11 cellular contexts compared by ENCODE assay signal in the genomic region with DNA sequence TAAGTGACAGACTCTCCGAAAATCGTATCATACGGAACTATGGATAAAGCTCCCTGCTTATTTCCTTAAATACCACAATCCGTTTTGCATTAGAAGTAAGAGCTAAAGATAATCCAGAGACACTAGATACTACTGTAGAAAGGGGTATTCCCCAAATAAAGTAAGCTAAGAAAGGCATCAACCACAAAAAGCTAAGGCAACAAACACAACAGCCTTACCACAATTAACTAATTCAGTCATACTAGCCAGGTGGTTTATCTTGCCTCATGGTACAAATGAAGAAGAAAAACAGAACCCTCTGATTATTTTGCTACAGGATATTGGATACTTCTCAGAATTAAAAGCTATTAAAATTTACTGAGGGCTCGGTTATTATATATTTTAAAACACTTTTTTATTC. TPM values are rescaled to one million over a fixed set of nuclear protein-coding genes. Genes with fewer than 3 reads are reported as not detected.
DNase-seq lines count a peak whose midpoint lies in the region; ATAC-seq and TF ChIP-seq lines count a peak whose summit lies in the region.
"Had no signal": no experiment of that assay in that cellular context is flagged by ENCODE, and none has a peak within 500 bp of the region (broad histone marks: within the 10 kb centered on the region; RNA-seq: fewer than 3 reads in every experiment).

No MANE protein-coding gene starts in this region.

- 86 to 90% (median 86%) methylated on average over 5 of the region's 5 CpGs for WGBS in ovary, 3 donors

- DNase-seq in activated T-helper 2 cell treated with anti-CD3 and anti-CD28 coated beads, Interferon-gamma antibody, Interleukin-2, Interleukin-4, amounts not matched to agents 10 μg/mL and 5 μg/mL and 100 μg/mL, durations not matched to agents 14 hours and 24 hours and 36 hours (ENCODE audit: low spot score) = no peak
- DNase-seq in vagina (ENCODE audit: extremely low spot score in 2 of 2) (no peak), MG63 (no peak), UCSD-AML1 (lab: John Stamatoyannopoulos, UW; ENCODE audit: unreplicated experiment) (no peak), ovary (no peak)
- DNase-seq: psoas muscle had no signal

- intact Hi-C loops in activated T-helper 2 cell treated with anti-CD3 and anti-CD28 coated beads, Interferon-gamma antibody, Interleukin-2, Interleukin-4, amounts not matched to agents 10 μg/mL and 5 μg/mL and 100 μg/mL, durations not matched to agents 14 hours and 24 hours and 36 hours (cut with micrococcal nuclease) = loop anchor here (1.0 to 5.0 kb wide), 4 partner anchors 15 to 902 kb away; a partner anchor contains a TSS
- intact Hi-C loops in vagina (cut with DNase I) = no loop called here
- intact Hi-C loops in ovary (cut with DNase I) = no loop called here

- no peak overlapping the region for H3K4me3 Mint-ChIP-seq in activated T-helper 2 cell treated with anti-CD3 and anti-CD28 coated beads, Interferon-gamma antibody, Interleukin-2, Interleukin-4, amounts not matched to agents 10 μg/mL and 5 μg/mL and 100 μg/mL, durations not matched to agents 14 hours and 24 hours and 36 hours (ENCODE audit: low read depth)
- H3K4me3 Mint-ChIP-seq: brain; T-helper 1 cell treated with Interleukin-12 subunit alpha and Interleukin-12 subunit beta and Interleukin-4 antibody, amounts not matched to agents 30 μg/mL and 1 μg/mL, for 36 hours had no signal

- H3K27me3 Mint-ChIP-seq in activated T-helper 2 cell treated with anti-CD3 and anti-CD28 coated beads, Interferon-gamma antibody, Interleukin-2, Interleukin-4, amounts not matched to agents 10 μg/mL and 5 μg/mL and 100 μg/mL, durations not matched to agents 14 hours and 24 hours and 36 hours (ENCODE audit: low read depth) = no peaks in the 10 kb centered on the region
- H3K27me3 Mint-ChIP-seq: brain had no signal

- H3K4me1 Mint-ChIP-seq in activated T-helper 2 cell treated with anti-CD3 and anti-CD28 coated beads, Interferon-gamma antibody, Interleukin-2, Interleukin-4, amounts not matched to agents 10 μg/mL and 5 μg/mL and 100 μg/mL, durations not matched to agents 14 hours and 24 hours and 36 hours (ENCODE audit: low read depth) = peaks cover 65% of the 10 kb centered on the region

- TF ChIP-seq EP300 in ovary (IDR thresholded peaks at IDR 0.05) = no peak

- TF ChIP-seq POLR2A in vagina (IDR thresholded peaks at IDR 0.05) (no peak), ovary (IDR thresholded peaks at IDR 0.05) (no peak)

- H3K4me1 ChIP-seq in vagina (peaks cover 6% of the 10 kb centered on the region), ovary (ENCODE audit: insufficient read depth) (no peaks in the 10 kb centered on the region)

- H3K4me3 ChIP-seq in vagina (no peak overlapping the region), MG63 (no peak overlapping the region), ovary (no peak overlapping the region)

- TF ChIP-seq CTCF in vagina (IDR thresholded peaks at IDR 0.05) = no peak
- no peak for TF ChIP-seq CTCF in ovary (IDR thresholded peaks at IDR 0.05)

- no peak overlapping the region for H3K27ac ChIP-seq in vagina
- no peak overlapping the region for H3K27ac ChIP-seq in ovary

- H3K9me3 Mint-ChIP-seq in activated T-helper 2 cell treated with anti-CD3 and anti-CD28 coated beads, Interferon-gamma antibody, Interleukin-2, Interleukin-4, amounts not matched to agents 10 μg/mL and 5 μg/mL and 100 μg/mL, durations not matched to agents 14 hours and 24 hours and 36 hours = no peaks in the 10 kb centered on the region
- H3K9me3 Mint-ChIP-seq: brain; T-helper 1 cell treated with Interleukin-12 subunit alpha and Interleukin-12 subunit beta and Interleukin-4 antibody, amounts not matched to agents 30 μg/mL and 1 μg/mL, for 36 hours had no signal

- H3K9me3 ChIP-seq in vagina (no peaks in the 10 kb centered on the region), MG63 (no peaks in the 10 kb centered on the region), ovary (no peaks in the 10 kb centered on the region)
- H3K9me3 ChIP-seq: psoas muscle had no signal

- no peaks in the 10 kb centered on the region for H3K36me3 ChIP-seq in vagina
- H3K36me3 ChIP-seq in MG63 = no peaks in the 10 kb centered on the region
- no peaks in the 10 kb centered on the region for H3K36me3 ChIP-seq in ovary

- peak; percentile 81 for ATAC-seq in GM18502 (IDR thresholded peaks at IDR 0.05; ENCODE audit: poor library complexity, unreplicated experiment)
- peak; percentile 83 for ATAC-seq in GM19468 (IDR thresholded peaks at IDR 0.05; ENCODE audit: extremely low read depth, unreplicated experiment)
- ATAC-seq in HG03103 (IDR thresholded peaks at IDR 0.05; ENCODE audit: low read depth, unreplicated experiment) = peak; percentile 67

- H3K36me3 Mint-ChIP-seq in activated T-helper 2 cell treated with anti-CD3 and anti-CD28 coated beads, Interferon-gamma antibody, Interleukin-2, Interleukin-4, amounts not matched to agents 10 μg/mL and 5 μg/mL and 100 μg/mL, durations not matched to agents 14 hours and 24 hours and 36 hours (ENCODE audit: low read depth) = no peaks in the 10 kb centered on the region
- H3K36me3 Mint-ChIP-seq: brain had no signal

- peak overlapping the region; percentile 67 for H3K27ac Mint-ChIP-seq in activated T-helper 2 cell treated with anti-CD3 and anti-CD28 coated beads, Interferon-gamma antibody, Interleukin-2, Interleukin-4, amounts not matched to agents 10 μg/mL and 5 μg/mL and 100 μg/mL, durations not matched to agents 14 hours and 24 hours and 36 hours
- H3K27ac Mint-ChIP-seq: T-helper 1 cell treated with Interleukin-12 subunit alpha and Interleukin-12 subunit beta and Interleukin-4 antibody, amounts not matched to agents 30 μg/mL and 1 μg/mL, for 36 hours had no signal

- no peaks in the 10 kb centered on the region for H3K27me3 ChIP-seq in vagina
- H3K27me3 ChIP-seq in MG63 = no peaks in the 10 kb centered on the region
- H3K27me3 ChIP-seq in ovary = no peaks in the 10 kb centered on the region

RNA-seq across cellular contexts. Expression of a gene that starts 14.1 kb away (rescaled TPM):
- 21.5 and 22.0 TPM in 2 replicates for total RNA-seq in activated T-helper 2 cell treated with anti-CD3 and anti-CD28 coated beads, Interferon-gamma antibody, Interleukin-2, Interleukin-4, amounts not matched to agents 10 μg/mL and 5 μg/mL and 100 μg/mL, durations not matched to agents 14 hours and 24 hours and 36 hours
- total RNA-seq in vagina (13.5 TPM), ovary (10 to 100 TPM in 5 of 7 donors, 1 to 10 TPM in 2; 7.0 to 16.6 (median 11.8) TPM)
- 9.3 and 9.9 TPM in 2 replicates for total RNA-seq in MG63 (2014; rRNA removed; shearing (Covaris generic); ENCODE audit: low replicate concordance)
- polyA plus RNA-seq in ovary = 10 to 100 TPM; 13.3 to 26.4 TPM

RNA-seq across cellular contexts. Expression of a gene that starts 14.3 kb away (rescaled TPM):
- total RNA-seq in activated T-helper 2 cell treated with anti-CD3 and anti-CD28 coated beads, Interferon-gamma antibody, Interleukin-2, Interleukin-4, amounts not matched to agents 10 μg/mL and 5 μg/mL and 100 μg/mL, durations not matched to agents 14 hours and 24 hours and 36 hours = 18.8 and 20.5 TPM in 2 replicates
- total RNA-seq in vagina (21.9 TPM), ovary (10 to 100 TPM; 21.0 to 28.4 (median 23.3) TPM)
- 12.2 and 14.0 TPM in 2 replicates for total RNA-seq in MG63 (2014; rRNA removed; shearing (Covaris generic); ENCODE audit: low replicate concordance)
- polyA plus RNA-seq in ovary = 10 to 100 TPM in 1 of 2 donors, 1 to 10 TPM in 1; 7.7 to 16.0 TPM
